In the genomic region with DNA sequence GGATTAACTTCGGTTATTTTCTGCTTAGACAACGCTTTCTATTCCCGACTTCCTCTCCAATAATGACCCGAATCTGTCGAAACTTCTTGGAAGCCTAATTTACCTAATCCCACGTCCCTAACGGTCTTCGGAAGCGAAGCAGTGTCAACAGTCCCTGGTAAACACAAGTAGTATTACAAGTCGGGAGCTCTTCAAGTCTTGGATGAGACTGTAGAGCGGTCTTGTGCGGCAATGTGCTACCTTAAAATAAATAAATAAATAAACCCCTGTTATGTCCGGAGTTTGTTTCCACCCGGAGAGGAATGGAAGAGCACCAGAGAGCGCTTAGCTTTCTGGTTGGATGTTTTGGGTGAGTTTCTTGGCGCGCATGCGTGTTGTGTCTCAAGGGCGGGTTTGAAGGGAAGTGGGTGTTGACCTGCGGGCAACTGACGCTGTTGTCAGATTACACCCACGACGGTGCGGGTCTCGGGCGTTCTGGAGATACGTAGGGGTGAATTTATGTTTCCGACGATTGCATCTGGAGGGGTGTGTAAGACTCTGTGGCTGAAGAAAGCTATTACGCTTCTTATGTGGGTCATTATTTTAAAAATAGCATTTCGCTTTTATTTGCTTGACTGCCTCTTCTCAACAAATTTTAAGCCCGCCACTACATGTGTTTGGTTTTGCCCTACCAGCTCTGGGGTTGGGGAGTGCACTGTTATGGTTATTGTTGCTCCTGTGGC, we compare ENCODE assay signal across 8 cellular contexts. TPM values are rescaled to one million over a fixed set of nuclear protein-coding genes. Genes with fewer than 3 reads are reported as not detected.
DNase-seq lines count a peak whose midpoint lies in the region; ATAC-seq and TF ChIP-seq lines count a peak whose summit lies in the region.

A gene (plus strand): TSS at position 431 of the 722 bp plus-strand sequence. CDS start 546 bp downstream, outside the sequence.
A gene with protein sequence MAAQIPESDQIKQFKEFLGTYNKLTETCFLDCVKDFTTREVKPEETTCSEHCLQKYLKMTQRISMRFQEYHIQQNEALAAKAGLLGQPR (minus strand): TSS at position 243 of the 722 bp plus-strand sequence. CDS start 15,586 bp downstream, outside the sequence.

- intact Hi-C loops in T-helper 2 cell treated with Interferon-gamma antibody and Interleukin-4, amounts not matched to agents 100 ng/mL and 5 ng/mL, for 36 hours (cut with micrococcal nuclease), result loop anchor here (1.0 to 5.0 kb wide), 9 partner anchors 129 to 1820 kb away; a partner anchor contains a TSS
- intact Hi-C loops in right cardiac atrium (cut with DNase I) (no loop called here), uterus (cut with DNase I; ENCODE audit: low total_unique reads) (no loop called here)

- peak; percentile 52 for ATAC-seq in GM18499 (IDR thresholded peaks at IDR 0.05; ENCODE audit: insufficient read depth, unreplicated experiment)
- ATAC-seq in HG02943 (IDR thresholded peaks at IDR 0.05; ENCODE audit: low read depth, unreplicated experiment), result peak; percentile 94
- peak; percentile 98 for ATAC-seq in right cardiac atrium

- no peaks in the 10 kb centered on the region for H3K9me3 ChIP-seq in right cardiac atrium (ENCODE audit: control insufficient read depth, low read length)
- H3K9me3 ChIP-seq in uterus, result no peaks in the 10 kb centered on the region

- under 1% methylated on average over 32 of the region's 32 CpGs for WGBS in right cardiac atrium

- peak within 1 kb of the TSS; percentile 92 for H3K27ac ChIP-seq in right cardiac atrium (ENCODE audit: low read length)
- peak within 1 kb of the TSS; percentile 91 to 94 for H3K27ac ChIP-seq in uterus

- DNase-seq in NCI-H187 treated with DMSO at 0.1 percent for 48 hours (lab: John Stamatoyannopoulos, UW) (peak; percentile 93), anterior cingulate cortex (lab: John Stamatoyannopoulos, UW) (peak; percentile 41 to 94 (median 88)), right cardiac atrium (peak; percentile 97 to 98 (median 97)), pulmonary artery endothelial cell (ENCODE audit: low read depth, low spot score) (peak; percentile 94), uterus (peak; percentile 95 to 97)

- no peaks in the 10 kb centered on the region for H3K36me3 ChIP-seq in uterus

- TF ChIP-seq POLR2A in uterus (IDR thresholded peaks at IDR 0.05), result peak; percentile 48 to 69

- H3K4me1 ChIP-seq in right cardiac atrium (ENCODE audit: control insufficient read depth, insufficient read depth, low read length) (no peaks in the 10 kb centered on the region), uterus (no peaks in the 10 kb centered on the region)

- H3K27me3 ChIP-seq in right cardiac atrium (ENCODE audit: control insufficient read depth, insufficient read depth) (no peaks in the 10 kb centered on the region), uterus (no peaks in the 10 kb centered on the region)

- peak within 1 kb of the TSS; percentile 67 for H3K4me3 ChIP-seq in right cardiac atrium (ENCODE audit: low read length)
- peak within 1 kb of the TSS; percentile 78 to 96 for H3K4me3 ChIP-seq in uterus

- peak in 1 of 4 experiments; percentile 10 for TF ChIP-seq CTCF in uterus (IDR thresholded peaks at IDR 0.05)

RNA-seq across cellular contexts. Expression of the first gene that starts in this region (rescaled TPM):
- 24.9 and 26.1 TPM in 2 replicates for total RNA-seq in T-helper 2 cell treated with Interferon-gamma antibody and Interleukin-4, amounts not matched to agents 100 ng/mL and 5 ng/mL, for 36 hours
- total RNA-seq in right cardiac atrium (10 to 100 TPM in 2 of 4 donors, 1 to 10 TPM in 2; 8.5 to 11.2 (median 10.1) TPM), pulmonary artery endothelial cell (19.3 and 27.8 TPM in 2 replicates), uterus (10 to 100 TPM in 3 of 4 donors, 1 to 10 TPM in 1; 3.6 to 37.5 (median 15.0) TPM)
- polyA plus RNA-seq in right cardiac atrium, result 3.8 TPM

RNA-seq across cellular contexts. Expression of the second gene that starts in this region (rescaled TPM):
- 39.8 and 39.9 TPM in 2 replicates for total RNA-seq in T-helper 2 cell treated with Interferon-gamma antibody and Interleukin-4, amounts not matched to agents 100 ng/mL and 5 ng/mL, for 36 hours
- total RNA-seq in right cardiac atrium, result 10 to 100 TPM; 25.5 to 35.8 (median 30.9) TPM
- polyA plus RNA-seq in right cardiac atrium, result 42.5 TPM
- 18.5 and 22.1 TPM in 2 replicates for total RNA-seq in pulmonary artery endothelial cell
- total RNA-seq in uterus, result 10 to 100 TPM in 3 of 4 donors, 1 to 10 TPM in 1; 4.9 to 48.9 (median 30.4) TPM

Comparison
In these comparisons a context has a peak if more than half of its experiments do, and no peak if none do; other contexts are left out.
1. Peak in every context shown above with its lines: DNase-seq, ATAC-seq, H3K4me3 ChIP-seq and H3K27ac ChIP-seq.